In genomic region chr2:82525744-82526143, GRCh38 we compare ENCODE assay signal across 31 cellular contexts.
"Had no signal": no experiment of that assay in that cellular context is flagged by ENCODE, and none has a peak within 500 bp of the region (broad histone marks: within the 10 kb centered on the region; RNA-seq: fewer than 3 reads in every experiment).

No MANE protein-coding gene starts in this region.

- ATAC-seq: activated CD4-positive, CD25-positive, alpha-beta regulatory T cell treated with anti-CD3 and anti-CD28 coated beads, Interleukin-2, amount 50 U/mL, for 24 hours; activated naive CD8-positive, alpha-beta T cell treated with anti-CD3 and anti-CD28 coated beads, Interleukin-2, amount 50 U/mL, for 24 hours; body of pancreas; effector memory CD8-positive, alpha-beta T cell; foreskin keratinocyte; gastrocnemius medialis; heart left ventricle; T-helper 17 cell had no signal

- H3K4me3 ChIP-seq: adrenal gland, body of pancreas, esophagus muscularis mucosa, gastrocnemius medialis, heart left ventricle had no signal

- H3K27ac Mint-ChIP-seq: activated B cell treated with CpG ODN at 0.5 μM for 24 hours; activated CD4-positive, alpha-beta memory T cell treated with anti-CD3 and anti-CD28 coated beads for 36 hours; activated naive CD8-positive, alpha-beta T cell treated with anti-CD3 and anti-CD28 coated beads for 36 hours; activated naive CD8-positive, alpha-beta T cell treated with anti-CD3 and anti-CD28 coated beads, Interleukin-2, amount 50 U/mL, for 24 hours; activated T-helper 2 cell treated with anti-CD3 and anti-CD28 coated beads, Interferon-gamma antibody, Interleukin-2, Interleukin-4, amounts not matched to agents 10 μg/mL and 5 μg/mL and 100 μg/mL, durations not matched to agents 14 hours and 24 hours and 36 hours; effector memory CD8-positive, alpha-beta T cell; T-helper 17 cell; T-helper 2 cell treated with Interferon-gamma antibody and Interleukin-4, amounts not matched to agents 5 μg/mL and 100 μg/mL, for 36 hours had no signal

- H3K36me3 Mint-ChIP-seq: activated CD4-positive, alpha-beta memory T cell treated with anti-CD3 and anti-CD28 coated beads for 36 hours; activated naive CD8-positive, alpha-beta T cell treated with anti-CD3 and anti-CD28 coated beads for 36 hours had no signal

- H3K4me3 Mint-ChIP-seq: activated B cell treated with CpG ODN at 0.5 μM for 24 hours; activated CD4-positive, alpha-beta memory T cell treated with anti-CD3 and anti-CD28 coated beads for 36 hours; activated naive CD8-positive, alpha-beta T cell treated with anti-CD3 and anti-CD28 coated beads for 36 hours; activated naive CD8-positive, alpha-beta T cell treated with anti-CD3 and anti-CD28 coated beads, Interleukin-2, amount 50 U/mL, for 24 hours; activated T-cell treated with anti-CD3 and anti-CD28 coated beads, Interleukin-2, amount 50 U/mL, for 4 hours; effector memory CD8-positive, alpha-beta T cell; T-helper 17 cell; T-helper 2 cell treated with Interferon-gamma antibody and Interleukin-4, amounts not matched to agents 5 μg/mL and 100 μg/mL, for 36 hours had no signal

- DNase-seq: activated B cell treated with CpG ODN at 0.5 μM for 24 hours; activated CD4-positive, alpha-beta memory T cell treated with anti-CD3 and anti-CD28 coated beads for 36 hours; activated CD8-positive, alpha-beta memory T cell treated with anti-CD3 and anti-CD28 coated beads for 24 hours; activated effector memory CD4-positive, alpha-beta T cell treated with anti-CD3 and anti-CD28 coated beads, Interleukin-2, amount 50 U/mL, for 16 hours; activated naive CD4-positive, alpha-beta T cell treated with anti-CD3 and anti-CD28 coated beads, Interleukin-2, amount 50 U/mL, for 16 hours; activated naive CD4-positive, alpha-beta T cell treated with Interleukin-2 at 50 U/mL for 16 hours; activated naive CD8-positive, alpha-beta T cell treated with anti-CD3 and anti-CD28 coated beads for 36 hours; activated naive CD8-positive, alpha-beta T cell treated with anti-CD3 and anti-CD28 coated beads, Interleukin-2, amount 50 U/mL, for 24 hours; activated T-cell treated with anti-CD3 and anti-CD28 coated beads, Interleukin-2, amount 50 U/mL, for 4 hours; adrenal gland; amygdala; aorta; body of pancreas; caudate nucleus; cortex of kidney; dermis blood vessel endothelial cell; effector CD4-positive, alpha-beta T cell; effector memory CD8-positive, alpha-beta T cell; erythroblast; foreskin keratinocyte; gastrocnemius medialis; glutamatergic neuron; heart left ventricle; T-helper 1 cell; T-helper 17 cell; T1000; WERI-Rb-1 had no signal

- H3K27me3 ChIP-seq: adrenal gland, body of pancreas, esophagus muscularis mucosa, foreskin keratinocyte, gastrocnemius medialis, heart left ventricle had no signal

- H3K4me1 Mint-ChIP-seq: activated B cell treated with CpG ODN at 0.5 μM for 24 hours; activated naive CD8-positive, alpha-beta T cell treated with anti-CD3 and anti-CD28 coated beads for 36 hours; activated naive CD8-positive, alpha-beta T cell treated with anti-CD3 and anti-CD28 coated beads, Interleukin-2, amount 50 U/mL, for 24 hours; T-helper 17 cell had no signal

- H3K27ac ChIP-seq: adrenal gland, body of pancreas, esophagus muscularis mucosa, foreskin keratinocyte, gastrocnemius medialis, heart left ventricle, WERI-Rb-1 had no signal

- H3K4me1 ChIP-seq: adrenal gland, body of pancreas, esophagus muscularis mucosa, foreskin keratinocyte, gastrocnemius medialis, heart left ventricle had no signal

- H3K27me3 Mint-ChIP-seq: activated B cell treated with CpG ODN at 0.5 μM for 24 hours; activated CD4-positive, alpha-beta memory T cell treated with anti-CD3 and anti-CD28 coated beads for 36 hours; activated naive CD8-positive, alpha-beta T cell treated with anti-CD3 and anti-CD28 coated beads for 36 hours; activated naive CD8-positive, alpha-beta T cell treated with anti-CD3 and anti-CD28 coated beads, Interleukin-2, amount 50 U/mL, for 24 hours; effector memory CD8-positive, alpha-beta T cell; T-helper 17 cell had no signal

- H3K9me3 ChIP-seq: adrenal gland, body of pancreas, esophagus muscularis mucosa, gastrocnemius medialis had no signal

- H3K36me3 ChIP-seq: adrenal gland, esophagus muscularis mucosa, gastrocnemius medialis, heart left ventricle, WERI-Rb-1 had no signal
